ENCODE assay signal across 18 cellular contexts in the genomic region with DNA sequence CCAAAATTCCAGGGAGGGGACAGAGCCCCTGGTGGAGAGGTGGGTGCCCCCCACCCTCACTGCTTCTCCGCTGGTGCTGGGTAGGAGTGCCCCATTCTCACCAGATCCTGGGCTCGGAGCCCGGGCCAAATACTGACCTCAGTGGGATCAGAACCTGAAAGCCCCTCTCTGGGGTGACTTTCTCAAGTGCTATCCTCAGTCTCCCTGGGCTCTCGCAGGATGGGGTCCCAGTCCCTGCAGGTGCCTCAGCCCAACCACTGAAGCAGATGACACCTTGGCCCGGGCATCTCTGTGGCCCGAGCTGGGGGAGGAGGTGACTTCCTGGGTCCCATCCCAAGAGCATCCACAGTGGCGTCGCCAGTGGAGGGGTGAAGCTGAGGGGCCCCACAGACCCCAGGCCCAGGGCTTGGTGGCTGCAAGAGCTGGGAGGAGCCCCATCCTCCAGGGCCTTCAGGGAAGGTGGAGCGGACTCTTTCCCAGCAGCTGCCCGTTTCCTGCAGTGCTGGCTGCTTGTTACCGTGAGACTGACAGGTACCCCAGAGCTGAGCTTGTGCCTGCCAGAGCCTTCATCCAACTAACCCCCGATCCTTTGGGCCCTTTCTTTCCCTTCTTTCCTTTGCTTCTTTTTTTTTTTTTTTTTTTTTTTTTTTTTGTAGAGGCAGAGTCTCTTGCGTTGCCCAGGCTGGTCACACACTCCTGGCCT.
"Had no signal": no experiment of that assay in that cellular context is flagged by ENCODE, and none has a peak within 500 bp of the region (broad histone marks: within the 10 kb centered on the region; RNA-seq: fewer than 3 reads in every experiment).

No MANE protein-coding gene starts in this region.

- H3K27me3 ChIP-seq: right atrium auricular region had no signal

- H3K9me3 Mint-ChIP-seq: brain; naive B cell; stimulated activated naive CD8-positive, alpha-beta T cell treated with anti-CD3 and anti-CD28 coated beads, Interleukin-15, Interleukin-2, amounts not matched to agents 100 ng/mL and 50 ng/mL, for 24 hours had no signal

- H3K36me3 Mint-ChIP-seq: activated naive CD8-positive, alpha-beta T cell; brain; naive B cell had no signal

- H3K27ac Mint-ChIP-seq: activated naive CD8-positive, alpha-beta T cell; brain; stimulated activated naive CD8-positive, alpha-beta T cell treated with anti-CD3 and anti-CD28 coated beads, Interleukin-15, Interleukin-2, amounts not matched to agents 100 ng/mL and 50 ng/mL, for 24 hours had no signal

- H3K27me3 Mint-ChIP-seq: activated naive CD8-positive, alpha-beta T cell had no signal

- ATAC-seq: activated CD4-positive, CD25-positive, alpha-beta regulatory T cell treated with anti-CD3 and anti-CD28 coated beads, Interleukin-2, amount 50 U/mL, for 24 hours had no signal

- H3K36me3 ChIP-seq: left ventricle myocardium inferior, right atrium auricular region, suprapubic skin had no signal

- H3K27ac ChIP-seq: left ventricle myocardium inferior, right atrium auricular region, skin epidermis, suprapubic skin had no signal

- H3K4me3 Mint-ChIP-seq: activated naive CD8-positive, alpha-beta T cell; stimulated activated naive CD8-positive, alpha-beta T cell treated with anti-CD3 and anti-CD28 coated beads, Interleukin-15, Interleukin-2, amounts not matched to agents 100 ng/mL and 50 ng/mL, for 24 hours had no signal

- H3K9me3 ChIP-seq: left ventricle myocardium inferior, right atrium auricular region, suprapubic skin had no signal

- DNase-seq: activated CD4-positive, alpha-beta T cell treated with anti-CD3 and anti-CD28 coated beads, Interleukin-2, amount 50 U/mL, for 4 hours; activated gamma-delta T cell; activated T-cell treated with anti-CD3 and anti-CD28 coated beads, Interleukin-2, amount 50 U/mL, for 1 hour; effector memory CD4-positive, alpha-beta T cell; foreskin melanocyte; left ventricle myocardium inferior; naive B cell; stimulated activated CD4-positive, alpha-beta T cell treated with anti-CD3 and anti-CD28 coated beads, Interleukin-4, amount 100 ng/mL, for 4 hours; stimulated activated CD8-positive, alpha-beta memory T cell treated with anti-CD3 and anti-CD28 coated beads, Interleukin-4, amount 100 ng/mL, for 48 hours; T1000; trophoblast cell had no signal

- H3K4me3 ChIP-seq: left ventricle myocardium inferior, right atrium auricular region, skin epidermis, suprapubic skin had no signal
